8 cellular contexts compared by ENCODE assay signal in the genomic region with DNA sequence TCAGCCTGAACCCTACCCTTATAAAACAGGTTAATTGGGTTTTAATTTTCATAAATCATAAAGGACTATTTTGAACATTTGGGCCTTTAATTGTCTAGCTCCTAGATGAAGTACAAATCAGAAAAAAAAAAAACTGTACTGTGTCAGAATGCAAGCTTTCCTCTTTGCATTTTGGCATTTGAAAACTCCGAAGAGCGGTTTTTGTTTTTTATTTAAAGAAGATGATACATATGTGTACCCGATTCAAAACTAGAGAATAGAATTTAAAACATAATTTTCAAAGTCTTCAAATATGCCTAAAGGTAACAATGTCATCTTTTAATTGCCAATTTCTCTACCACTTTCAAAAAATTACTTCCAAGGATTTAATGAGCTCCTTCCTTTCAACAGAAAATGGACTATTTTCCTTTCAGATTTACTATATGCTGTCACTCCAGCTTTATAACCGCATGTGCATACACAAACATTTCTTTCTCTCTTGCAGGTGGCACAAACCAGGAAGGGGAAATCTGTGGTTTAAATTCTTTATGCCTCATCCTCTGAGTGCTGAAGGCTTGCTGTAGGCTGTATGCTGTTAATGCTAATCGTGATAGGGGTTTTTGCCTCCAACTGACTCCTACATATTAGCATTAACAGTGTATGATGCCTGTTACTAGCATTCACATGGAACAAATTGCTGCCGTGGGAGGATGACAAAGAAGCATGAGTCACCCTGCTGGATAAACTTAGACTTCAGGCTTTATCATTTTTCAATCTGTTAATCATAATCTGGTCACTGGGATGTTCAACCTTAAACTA. TPM values are rescaled to one million over a fixed set of nuclear protein-coding genes. Genes with fewer than 3 reads are reported as not detected.
DNase-seq lines count a peak whose midpoint lies in the region; ATAC-seq and TF ChIP-seq lines count a peak whose summit lies in the region.

No MANE protein-coding gene starts in this region.

- H3K9ac ChIP-seq in IMR-90 (ENCODE audit: low read depth, low read length) = no peak overlapping the region

- POLR2A ChIA-PET in IMR-90 (lab: Charles Lee; ENCODE audit: unreplicated experiment) = interaction anchor here (0.6 kb wide), 2 partner anchors 14 to 162 kb away, joined by 3 to 5 read pairs; no protein-coding TSS in a partner anchor

- H3K79me1 ChIP-seq in IMR-90 (ENCODE audit: low read depth in 1 of 2, low read length in 2 of 2) = peaks cover 13 to 36% of the 10 kb centered on the region in 2 experiments; a peak in 3 of 4 replicates

- H3K27me3 ChIP-seq in IMR-90 (ENCODE audit: control insufficient read depth, insufficient read depth, low read length) = no peaks in the 10 kb centered on the region

- no peak overlapping the region; the same call in 1 of the 2 replicates for H3K23ac ChIP-seq in IMR-90 (ENCODE audit: low read depth, low read length)

- no peaks in the 10 kb centered on the region for H3K9me3 ChIP-seq in IMR-90 (ENCODE audit: control insufficient read depth, insufficient read depth, low read length)

- in situ Hi-C loops in IMR-90 (cut with MboI; ENCODE audit: low sequenced_read_pairs) = no loop called here

- H3K56ac ChIP-seq in IMR-90 (ENCODE audit: extremely low read depth, insufficient read depth, low read length) = no peak overlapping the region

- peak overlapping the region; percentile 49 for H2BK5ac ChIP-seq in IMR-90 (ENCODE audit: low read depth, low read length, poor library complexity, severe bottlenecking)

- peaks cover 9% of the 10 kb centered on the region; the same call in 1 of the 2 replicates for H3K4me1 ChIP-seq in IMR-90 (ENCODE audit: control insufficient read depth, insufficient read depth, low read length)

- no peak overlapping the region for H4K91ac ChIP-seq in IMR-90 (ENCODE audit: insufficient read depth, low read depth, low read length)

- no peaks in the 10 kb centered on the region; the same call in 1 of the 2 replicates for H4K20me1 ChIP-seq in IMR-90 (ENCODE audit: insufficient read depth, low read length)

- H2AFZ ChIP-seq in IMR-90 (replicated peaks; ENCODE audit: low read length, poor library complexity) = no peak overlapping the region

- DNase-seq in AG20443 (ENCODE audit: low spot score) (peak; percentile 76), IMR-90 (peak; percentile 99), epithelial cell of prostate (ENCODE audit: low read depth, low spot score) (peak; percentile 80), NCI-H1048 (lab: John Stamatoyannopoulos, UW) (no peak), ecto neural progenitor cell (ENCODE audit: low spot score) (no peak)
- peak; percentile 68 to 73 for DNase-seq in stimulated activated CD4-positive, alpha-beta T cell treated with anti-CD3 and anti-CD28 coated beads, Interleukin-15, amount 100 ng/mL, for 48 hours (ENCODE audit: low read depth in 2 of 2)

- peaks cover 10% of the 10 kb centered on the region; the same call in 1 of the 2 replicates for H3K36me3 ChIP-seq in IMR-90 (ENCODE audit: control insufficient read depth, insufficient read depth, low read length)

- CTCF ChIA-PET in IMR-90 (lab: Yijun Ruan, JAX) = no interaction called here

- TF ChIP-seq CTCF in IMR-90 (conservative IDR thresholded peaks at IDR 0.05; ENCODE audit: low read depth, low read length) = no peak

- no TSS peak for BruUV-seq in IMR-90 (replicated peaks; lab: Mats Ljungman, UMichigan)

- H3K14ac ChIP-seq in IMR-90 (replicated peaks; ENCODE audit: low read depth, low read length) = no peak overlapping the region

- H4K8ac ChIP-seq in IMR-90 (ENCODE audit: low read depth in 2 of 2, low read length in 2 of 2) = no peak overlapping the region

- no peak for TF ChIP-seq RAD21 in IMR-90 (IDR thresholded peaks at IDR 0.05; ENCODE audit: low read length)

- no peak overlapping the region for H3K27ac ChIP-seq in IMR-90 (ENCODE audit: insufficient read depth, low read length)
- peak overlapping the region; percentile 4 for H3K27ac ChIP-seq in epithelial cell of prostate

- ATAC-seq in GM19043 (IDR thresholded peaks at IDR 0.05; ENCODE audit: low read depth, unreplicated experiment) (peak; percentile 22), IMR-90 (ENCODE audit: low read depth) (peak; percentile 93)
- ATAC-seq in activated CD4-positive, CD25-positive, alpha-beta regulatory T cell treated with anti-CD3 and anti-CD28 coated beads, Interleukin-2, amount 50 U/mL, for 24 hours = peak; percentile 69 to 72

- dilution Hi-C loops in IMR-90 (cut with HindIII; ENCODE audit: low sequenced_read_pairs, unreplicated experiment) = no loop called here

- no peak overlapping the region for H2AK9ac ChIP-seq in IMR-90 (replicated peaks; ENCODE audit: low read depth, low read length, poor library complexity)

- peaks cover 2% of the 10 kb centered on the region for H3K9me1 ChIP-seq in IMR-90 (ENCODE audit: insufficient read depth, low read length)

- H2AK5ac ChIP-seq in IMR-90 (ENCODE audit: low read depth, low read length) = no peak overlapping the region

- 0 out of 3 replicates have a peak overlapping the region, but pooled peaks have one; percentile 33 for H2BK15ac ChIP-seq in IMR-90 (ENCODE audit: low read depth, low read length)

- H3K4ac ChIP-seq in IMR-90 (ENCODE audit: low read depth, low read length) = no peak overlapping the region

- H2BK120ac ChIP-seq in IMR-90 (ENCODE audit: low read depth, low read length) = no peak overlapping the region

- H3K4me3 ChIP-seq in IMR-90 (ENCODE audit: insufficient read depth, low read depth, low read length) = no peak overlapping the region

- no CpG with 5 or more reads among the region's 6 CpGs for WGBS in IMR-90 (ENCODE audit: extremely low coverage in 2 of 2, insufficient read length in 1 of 2), 2 experiments

- intact Hi-C loops in IMR-90 (cut with micrococcal nuclease) = no loop called here

- no peak overlapping the region for H2BK20ac ChIP-seq in IMR-90 (ENCODE audit: low read depth, low read length)

- H3K18ac ChIP-seq in IMR-90 (ENCODE audit: low read depth, low read length) = no peak overlapping the region

- peak overlapping the region; percentile 26; the same call in 1 of the 2 replicates for H3K4me2 ChIP-seq in IMR-90 (ENCODE audit: low read depth, low read length)

- no peak for TF ChIP-seq POLR2A in IMR-90 (IDR thresholded peaks at IDR 0.05; ENCODE audit: low read depth, low read length)

- no peak overlapping the region for H4K5ac ChIP-seq in IMR-90 (ENCODE audit: low read depth, low read length)

TF ChIP-seq in IMR-90, 13 proteins besides CTCF, POLR2A, EP300 and RAD21:
- TF ChIP-seq MAZ (IDR thresholded peaks at IDR 0.05; ENCODE audit: borderline replicate concordance, low read depth, low read length) (no peak), CHD1 (IDR thresholded peaks at IDR 0.05; ENCODE audit: low read depth, low read length) (0 out of 2 replicates have a peak, but pooled peaks have one; percentile 56), NFE2L2 (IDR thresholded peaks at IDR 0.05; ENCODE audit: low read depth, low read length) (0 out of 2 replicates have a peak, but pooled peaks have one; percentile 16), MAFK (IDR thresholded peaks at IDR 0.05; ENCODE audit: low read depth, low read length) (peak; percentile 27; the same call in 1 of the 2 replicates), SMC3 (IDR thresholded peaks at IDR 0.05; ENCODE audit: low read depth, low read length) (no peak), BHLHE40 (IDR thresholded peaks at IDR 0.05; ENCODE audit: low read depth, low read length) (peak; percentile 65), RCOR1 (IDR thresholded peaks at IDR 0.05; ENCODE audit: insufficient replicate concordance, low read length) (peak; percentile 73), FOS (IDR thresholded peaks at IDR 0.05; ENCODE audit: low read depth, low read length) (peak; percentile 98), CEBPB (IDR thresholded peaks at IDR 0.05; ENCODE audit: low read depth, low read length) (no peak)
- TF ChIP-seq, protein P1, sequence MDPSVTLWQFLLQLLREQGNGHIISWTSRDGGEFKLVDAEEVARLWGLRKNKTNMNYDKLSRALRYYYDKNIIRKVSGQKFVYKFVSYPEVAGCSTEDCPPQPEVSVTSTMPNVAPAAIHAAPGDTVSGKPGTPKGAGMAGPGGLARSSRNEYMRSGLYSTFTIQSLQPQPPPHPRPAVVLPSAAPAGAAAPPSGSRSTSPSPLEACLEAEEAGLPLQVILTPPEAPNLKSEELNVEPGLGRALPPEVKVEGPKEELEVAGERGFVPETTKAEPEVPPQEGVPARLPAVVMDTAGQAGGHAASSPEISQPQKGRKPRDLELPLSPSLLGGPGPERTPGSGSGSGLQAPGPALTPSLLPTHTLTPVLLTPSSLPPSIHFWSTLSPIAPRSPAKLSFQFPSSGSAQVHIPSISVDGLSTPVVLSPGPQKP (IDR thresholded peaks at IDR 0.05; ENCODE audit: borderline replicate concordance, low read depth, low read length) = no peak

RNA-seq across cellular contexts. Expression of a gene that starts 33.7 kb away (rescaled TPM):
- 20.6 and 40.0 TPM in 2 replicates for total RNA-seq in IMR-90 (2012; rRNA removed)
- 15.2 and 15.4 TPM in 2 replicates for polyA plus RNA-seq in IMR-90 (2012; rRNA removed)
- polyA plus RNA-seq in IMR-90 (2012; cell fraction: cytosol; rRNA removed) = 3.0 and 5.4 TPM in 2 replicates
- 1.3 and 5.9 TPM in 2 replicates for polyA plus RNA-seq in IMR-90 (2012; cell fraction: nucleus; rRNA removed; ENCODE audit: low replicate concordance)

Comparison
In these comparisons a context has a peak if more than half of its experiments do, and no peak if none do; other contexts are left out.
1. DNase-seq: peak in AG20443 (single experiment), IMR-90 (single experiment), epithelial cell of prostate (single experiment) and stimulated activated CD4-positive, alpha-beta T cell treated with anti-CD3 and anti-CD28 coated beads, Interleukin-15, amount 100 ng/mL, for 48 hours (2 of 2); none in NCI-H1048 (single experiment) and ecto neural progenitor cell (single experiment).
2. ATAC-seq: peak in every context shown above with its lines; median percentile 93 in IMR-90; 70 in activated CD4-positive, CD25-positive, alpha-beta regulatory T cell treated with anti-CD3 and anti-CD28 coated beads, Interleukin-2, amount 50 U/mL, for 24 hours; 22 in GM19043.